Comparison of ENCODE assay signal across 26 cellular contexts in the genomic region with DNA sequence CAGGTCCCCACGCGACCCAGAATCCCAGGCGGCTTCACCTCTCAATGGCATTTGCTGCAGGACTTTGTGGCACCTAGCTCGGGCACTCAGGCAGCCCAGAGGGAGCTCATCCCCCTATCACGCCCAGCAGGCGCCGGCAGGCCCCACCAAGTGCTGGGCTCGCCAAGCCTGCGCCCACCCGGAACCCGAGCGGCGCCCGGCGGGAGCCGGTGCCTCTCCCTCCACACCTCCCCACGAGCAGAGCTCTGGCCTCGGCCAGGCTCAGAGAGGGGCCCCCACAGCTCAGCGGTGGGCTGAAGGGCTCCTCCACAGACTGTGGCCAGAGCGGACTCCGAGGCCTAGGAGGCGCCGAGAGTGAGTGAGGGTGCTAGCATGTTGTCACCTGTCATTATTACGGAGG.
DNase-seq lines count a peak whose midpoint lies in the region; ATAC-seq, FAIRE-seq and TF ChIP-seq lines count a peak whose summit lies in the region.
"Had no signal": no experiment of that assay in that cellular context is flagged by ENCODE, and none has a peak within 500 bp of the region (broad histone marks: within the 10 kb centered on the region; RNA-seq: fewer than 3 reads in every experiment).

No MANE protein-coding gene starts in this region.

- 88 to 95% (median 95%) methylated on average over 19 to 24 of the region's 24 CpGs for WGBS in spleen, 5 donors

- intact Hi-C loops in spleen (cut with DNase I; ENCODE audit: low total_unique reads): no loop called here
- intact Hi-C loops in upper lobe of right lung (cut with DNase I): no loop called here
- intact Hi-C loops in natural killer cell (cut with micrococcal nuclease): no loop called here

- H3K27ac ChIP-seq in spleen (no peak overlapping the region), upper lobe of right lung (no peak overlapping the region)
- H3K27ac ChIP-seq: A549; BLaER1 treated with 17β-estradiol and CSF1 and Interleukin-3, amounts not matched to agents 10 nM and 100 nM had no signal

- H3K9me3 ChIP-seq in spleen: peaks cover 0 to 12% (median 1%) of the 10 kb centered on the region in 8 donors
- H3K9me3 ChIP-seq in upper lobe of right lung: no peaks in the 10 kb centered on the region
- H3K9me3 ChIP-seq: A549, BE2C had no signal

- H3K36me3 Mint-ChIP-seq in WTC11 (peaks cover 3% of the 10 kb centered on the region; the same call in 1 of the 2 replicates), natural killer cell (no peaks in the 10 kb centered on the region)
- H3K36me3 Mint-ChIP-seq: CD14-positive monocyte; CD8-positive, alpha-beta memory T cell had no signal

- ATAC-seq in WTC11: no peak
- peak; percentile 41 for ATAC-seq in upper lobe of right lung
- no peak for ATAC-seq in natural killer cell
- ATAC-seq in GM18909 (IDR thresholded peaks at IDR 0.05; ENCODE audit: poor library complexity, unreplicated experiment): no peak
- ATAC-seq: A549, GM12878 had no signal

- H3K4me3 Mint-ChIP-seq in WTC11: no peak overlapping the region
- no peak overlapping the region for H3K4me3 Mint-ChIP-seq in natural killer cell
- H3K4me3 Mint-ChIP-seq: CD14-positive monocyte; CD4-positive, alpha-beta T cell; CD8-positive, alpha-beta memory T cell had no signal

- no peaks in the 10 kb centered on the region for H3K4me1 ChIP-seq in spleen
- no peaks in the 10 kb centered on the region for H3K4me1 ChIP-seq in upper lobe of right lung
- H3K4me1 ChIP-seq: A549; BE2C; BLaER1 treated with 17β-estradiol and CSF1 and Interleukin-3, amounts not matched to agents 10 nM and 100 nM had no signal

- no peak overlapping the region for H3K27ac Mint-ChIP-seq in WTC11
- no peak overlapping the region for H3K27ac Mint-ChIP-seq in natural killer cell
- H3K27ac Mint-ChIP-seq: CD14-positive monocyte; CD4-positive, alpha-beta T cell; CD8-positive, alpha-beta memory T cell had no signal

- no peak for FAIRE-seq in GM12892 (lab: Jason Lieb, UNC)
- FAIRE-seq: A549, D721Med, GM12878, GM18507, H54 had no signal

- CTCF ChIA-PET in WTC11 (lab: Charles Lee): no interaction called here

- TF ChIP-seq POLR2A in GM12892 (IDR thresholded peaks at IDR 0.05; ENCODE audit: low read depth, low read length) (no peak), spleen (IDR thresholded peaks at IDR 0.05) (no peak)

- no peaks in the 10 kb centered on the region for H3K27me3 ChIP-seq in spleen (replicated peaks in 1 of 7)
- H3K27me3 ChIP-seq in upper lobe of right lung: no peaks in the 10 kb centered on the region
- H3K27me3 ChIP-seq: BE2C; BLaER1 treated with 17β-estradiol and CSF1 and Interleukin-3, amounts not matched to agents 10 nM and 100 nM had no signal

- H3K36me3 ChIP-seq in spleen (no peaks in the 10 kb centered on the region), upper lobe of right lung (no peaks in the 10 kb centered on the region)
- H3K36me3 ChIP-seq: BE2C; BLaER1 treated with 17β-estradiol and CSF1 and Interleukin-3, amounts not matched to agents 10 nM and 100 nM had no signal

- H3K4me1 Mint-ChIP-seq in WTC11: no peaks in the 10 kb centered on the region
- no peaks in the 10 kb centered on the region for H3K4me1 Mint-ChIP-seq in natural killer cell
- H3K4me1 Mint-ChIP-seq: CD14-positive monocyte; CD8-positive, alpha-beta memory T cell had no signal

- H3K4me3 ChIP-seq in spleen (no peak overlapping the region), upper lobe of right lung (no peak overlapping the region)
- H3K4me3 ChIP-seq: A549; BLaER1 treated with 17β-estradiol and CSF1 and Interleukin-3, amounts not matched to agents 10 nM and 100 nM; GM12878 had no signal

- H3K27me3 Mint-ChIP-seq in WTC11 (ENCODE audit: low read depth) (no peaks in the 10 kb centered on the region), natural killer cell (ENCODE audit: low read depth in 2 of 2) (no peaks in the 10 kb centered on the region)
- H3K27me3 Mint-ChIP-seq: CD4-positive, alpha-beta T cell had no signal

- peak; percentile 0 for DNase-seq in GM12892 (ENCODE audit: insufficient read length)
- DNase-seq in WTC11 (ENCODE audit: low spot score): peak; percentile 6
- DNase-seq in spleen: peak; percentile 51
- DNase-seq in upper lobe of right lung: no peak
- DNase-seq in glomerular visceral epithelial cell (ENCODE audit: extremely low spot score): no peak
- no peak for DNase-seq in natural killer cell
- DNase-seq: 8988T; ACHN; AML-193; BE2C; CD4-positive, alpha-beta T cell; CD8-positive, alpha-beta memory T cell; DMS 273 treated with DMSO at 0.1 percent for 48 hours; DMS79; EL; GDM1; GOT3; HCEC 1CT had no signal

- TF ChIP-seq CTCF in WTC11 (IDR thresholded peaks at IDR 0.05) (no peak), spleen (IDR thresholded peaks at IDR 0.05 in 8 of 11, conservative IDR thresholded peaks at IDR 0.05 in 3 of 11) (no peak), upper lobe of right lung (IDR thresholded peaks at IDR 0.05) (no peak), natural killer cell (IDR thresholded peaks at IDR 0.05) (no peak)

- POLR2A ChIA-PET in WTC11 (lab: Charles Lee): interaction anchor here (0.6 kb wide), 1 partner anchor 735 kb away, joined by 3 read pairs; no protein-coding TSS in a partner anchor

- H3K9me3 Mint-ChIP-seq in WTC11 (peaks cover 14% of the 10 kb centered on the region), natural killer cell (peaks cover 6% of the 10 kb centered on the region in 2 donors)

TF ChIP-seq in WTC11, 78 proteins besides CTCF, POLR2A, EP300 and RAD21 (continues in another document):
- TF ChIP-seq ZNF425 (CRISPR knock-in tag; conservative IDR thresholded peaks at IDR 0.05) (no peak), ZNF263 (CRISPR knock-in tag; IDR thresholded peaks at IDR 0.05; ENCODE audit: low read depth) (no peak), ATF1 (CRISPR knock-in tag; IDR thresholded peaks at IDR 0.05) (no peak), GRHL2 (CRISPR knock-in tag; IDR thresholded peaks at IDR 0.05; ENCODE audit: insufficient replicate concordance, severe bottlenecking) (no peak), NFE2L1 (CRISPR knock-in tag; IDR thresholded peaks at IDR 0.05) (no peak), PRDM15 (CRISPR knock-in tag; IDR thresholded peaks at IDR 0.05) (no peak)
- TF ChIP-seq, protein P1, sequence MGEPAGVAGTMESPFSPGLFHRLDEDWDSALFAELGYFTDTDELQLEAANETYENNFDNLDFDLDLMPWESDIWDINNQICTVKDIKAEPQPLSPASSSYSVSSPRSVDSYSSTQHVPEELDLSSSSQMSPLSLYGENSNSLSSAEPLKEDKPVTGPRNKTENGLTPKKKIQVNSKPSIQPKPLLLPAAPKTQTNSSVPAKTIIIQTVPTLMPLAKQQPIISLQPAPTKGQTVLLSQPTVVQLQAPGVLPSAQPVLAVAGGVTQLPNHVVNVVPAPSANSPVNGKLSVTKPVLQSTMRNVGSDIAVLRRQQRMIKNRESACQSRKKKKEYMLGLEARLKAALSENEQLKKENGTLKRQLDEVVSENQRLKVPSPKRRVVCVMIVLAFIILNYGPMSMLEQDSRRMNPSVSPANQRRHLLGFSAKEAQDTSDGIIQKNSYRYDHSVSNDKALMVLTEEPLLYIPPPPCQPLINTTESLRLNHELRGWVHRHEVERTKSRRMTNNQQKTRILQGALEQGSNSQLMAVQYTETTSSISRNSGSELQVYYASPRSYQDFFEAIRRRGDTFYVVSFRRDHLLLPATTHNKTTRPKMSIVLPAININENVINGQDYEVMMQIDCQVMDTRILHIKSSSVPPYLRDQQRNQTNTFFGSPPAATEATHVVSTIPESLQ (CRISPR knock-in tag; IDR thresholded peaks at IDR 0.05): no peak

Comparison
In these comparisons a context has a peak if more than half of its experiments do, and no peak if none do; other contexts are left out.
1. DNase-seq: peak in GM12892 (single experiment), WTC11 (single experiment) and spleen (single experiment); none in upper lobe of right lung (single experiment), glomerular visceral epithelial cell (single experiment) and natural killer cell (single experiment).